ENCODE assay signal across 8 cellular contexts in the genomic region with DNA sequence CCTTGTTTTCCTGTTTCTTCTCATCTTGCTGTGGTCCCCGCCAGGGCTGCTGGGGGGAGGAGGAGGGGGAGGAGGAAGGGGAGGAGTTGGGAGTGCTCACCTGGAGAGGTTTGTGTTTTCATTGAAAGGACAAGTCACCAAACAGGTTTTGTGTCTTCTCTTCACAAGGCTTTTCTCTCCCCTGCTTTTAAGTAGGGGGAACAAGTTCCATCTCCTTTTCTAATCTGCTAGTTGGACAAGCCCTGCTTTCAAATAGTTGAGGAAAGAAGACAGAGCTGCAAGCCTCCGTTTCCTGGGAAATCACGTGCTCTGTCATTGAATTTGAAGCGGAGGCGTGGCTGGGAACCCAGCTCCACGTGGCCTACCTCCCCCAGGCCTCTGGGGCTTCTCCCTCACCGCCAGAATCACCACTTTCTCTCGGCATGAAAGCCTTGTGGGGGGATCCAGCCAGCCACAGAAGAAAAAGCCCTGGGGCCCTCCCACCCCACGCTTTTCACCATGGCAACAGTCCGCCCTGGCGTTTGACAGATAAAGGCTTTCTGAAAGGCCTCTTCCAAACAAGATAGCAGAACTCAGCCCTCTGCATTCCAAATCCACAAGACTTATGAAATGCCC. TPM values are rescaled to one million over a fixed set of nuclear protein-coding genes. Genes with fewer than 3 reads are reported as not detected.
DNase-seq lines count a peak whose midpoint lies in the region; ATAC-seq and TF ChIP-seq lines count a peak whose summit lies in the region.

No MANE protein-coding gene starts in this region.

- no peaks in the 10 kb centered on the region for H3K9me3 ChIP-seq in neural progenitor cell (ENCODE audit: low read depth)

- peaks cover 50% of the 10 kb centered on the region for H3K4me1 Mint-ChIP-seq in neural progenitor cell
- H3K4me1 Mint-ChIP-seq in type B pancreatic cell (ENCODE audit: unreplicated experiment) = peaks cover 45% of the 10 kb centered on the region

- no peak for TF ChIP-seq CTCF in 22Rv1 (IDR thresholded peaks at IDR 0.05)
- no peak for TF ChIP-seq CTCF in neural progenitor cell (IDR thresholded peaks at IDR 0.05)
- TF ChIP-seq CTCF in type B pancreatic cell (conservative IDR thresholded peaks at IDR 0.05) = no peak

- no peaks in the 10 kb centered on the region for H3K79me2 ChIP-seq in neural progenitor cell (ENCODE audit: low read depth)

- H3K27ac ChIP-seq in 22Rv1 = peak overlapping the region; percentile 46
- peak overlapping the region; percentile 97 for H3K27ac ChIP-seq in epithelial cell of prostate
- no peak overlapping the region for H3K27ac ChIP-seq in neural progenitor cell

- H2AFZ ChIP-seq in neural progenitor cell (replicated peaks) = peak overlapping the region; percentile 7

- peak overlapping the region; percentile 65 for H3K4me2 ChIP-seq in neural progenitor cell

- peaks cover 17% of the 10 kb centered on the region for H3K4me1 ChIP-seq in neural progenitor cell

- H3K4me3 ChIP-seq in neural progenitor cell = no peak overlapping the region

- H3K27me3 Mint-ChIP-seq in neural progenitor cell (ENCODE audit: insufficient read depth, low read depth) (peaks cover 3% of the 10 kb centered on the region), type B pancreatic cell (no peaks in the 10 kb centered on the region)

- H4K20me1 ChIP-seq in neural progenitor cell (ENCODE audit: low read depth) = no peaks in the 10 kb centered on the region

- H3K27ac Mint-ChIP-seq in neural progenitor cell (peak overlapping the region; percentile 94), type B pancreatic cell (peak overlapping the region; percentile 100)

- peaks cover 14% of the 10 kb centered on the region for H3F3A ChIP-seq in neural progenitor cell (ENCODE audit: low read depth)

- peak; percentile 61 for DNase-seq in activated CD4-positive, alpha-beta T cell treated with anti-CD3 and anti-CD28 coated beads for 48 hours
- DNase-seq in epithelial cell of prostate (ENCODE audit: low read depth, low spot score) (peak; percentile 68), neural progenitor cell (ENCODE audit: low spot score) (peak; percentile 87), type B pancreatic cell (ENCODE audit: extremely low spot score, unreplicated experiment) (peak; percentile 84)

- peak; percentile 69 for ATAC-seq in HG02610 (IDR thresholded peaks at IDR 0.05; ENCODE audit: unreplicated experiment)
- ATAC-seq in HG03342 (IDR thresholded peaks at IDR 0.05; ENCODE audit: unreplicated experiment) = no peak
- ATAC-seq in HG02840 (IDR thresholded peaks at IDR 0.05; ENCODE audit: low FRiP score, unreplicated experiment) = no peak

- H3K36me3 Mint-ChIP-seq in neural progenitor cell = no peaks in the 10 kb centered on the region
- no peaks in the 10 kb centered on the region for H3K36me3 Mint-ChIP-seq in type B pancreatic cell

- no peaks in the 10 kb centered on the region for H3K36me3 ChIP-seq in neural progenitor cell

- peak overlapping the region; percentile 70 for H3K4me3 Mint-ChIP-seq in neural progenitor cell
- peak overlapping the region; percentile 82 for H3K4me3 Mint-ChIP-seq in type B pancreatic cell

- no peaks in the 10 kb centered on the region for H3K27me3 ChIP-seq in neural progenitor cell

- H3K9me3 Mint-ChIP-seq in neural progenitor cell = no peaks in the 10 kb centered on the region
- no peaks in the 10 kb centered on the region for H3K9me3 Mint-ChIP-seq in type B pancreatic cell

- no peak overlapping the region for H3K9ac ChIP-seq in neural progenitor cell

RNA-seq across cellular contexts. Expression of gene PROSER2, which starts 51.5 kb away (rescaled TPM):
- total RNA-seq in neural progenitor cell (ENCODE audit: low replicate concordance) = 2.0 and 2.3 TPM in 2 replicates
- 6.7 and 12.6 TPM in 2 replicates for total RNA-seq in type B pancreatic cell (ENCODE audit: low replicate concordance)
